Comparison of ENCODE assay signal across 26 cellular contexts in the genomic region with DNA sequence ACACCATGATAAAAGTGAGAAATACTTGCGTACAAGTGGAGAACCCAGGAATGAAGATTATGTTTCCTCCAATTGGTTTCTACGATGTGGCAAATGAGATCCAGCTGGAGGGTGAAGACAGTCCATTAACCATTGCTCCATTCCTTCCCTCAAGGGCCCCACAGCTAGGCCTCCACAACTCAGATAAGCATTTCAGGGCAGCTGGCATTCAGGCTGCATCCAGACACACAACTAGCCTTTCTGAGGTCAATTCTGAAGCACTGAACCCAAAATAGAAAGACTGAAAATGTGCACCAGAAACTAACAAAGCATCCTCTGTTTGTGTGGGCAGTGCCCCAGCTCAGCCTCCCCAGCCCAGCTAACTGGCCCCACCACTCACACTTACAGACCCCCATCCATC.
DNase-seq lines count a peak whose midpoint lies in the region; ATAC-seq, FAIRE-seq and TF ChIP-seq lines count a peak whose summit lies in the region.
"Had no signal": no experiment of that assay in that cellular context is flagged by ENCODE, and none has a peak within 500 bp of the region (broad histone marks: within the 10 kb centered on the region; RNA-seq: fewer than 3 reads in every experiment).

No MANE protein-coding gene starts in this region.

- H3K9me1 ChIP-seq in IMR-90 (ENCODE audit: insufficient read depth, low read length) = peaks cover 5% of the 10 kb centered on the region

- H3K56ac ChIP-seq in IMR-90 (ENCODE audit: extremely low read depth, insufficient read depth, low read length) = no peak overlapping the region

- in situ Hi-C loops in IMR-90 (cut with MboI; ENCODE audit: low sequenced_read_pairs) = no loop called here

- H3K18ac ChIP-seq in IMR-90 (ENCODE audit: low read depth, low read length) = peak overlapping the region; percentile 69

- CTCF ChIA-PET in IMR-90 (lab: Yijun Ruan, JAX) = interaction anchor here (0.8 to 1.5 kb wide), 2 partner anchors 11 to 93 kb away, joined by 4 read pairs; no protein-coding TSS in a partner anchor

- H2BK20ac ChIP-seq in IMR-90 (ENCODE audit: low read depth, low read length) = no peak overlapping the region

- H3K9ac ChIP-seq in IMR-90 (ENCODE audit: low read depth, low read length) = no peak overlapping the region
- H3K9ac ChIP-seq: GM23248 had no signal

- H3K27ac Mint-ChIP-seq in effector memory CD8-positive, alpha-beta T cell = peak overlapping the region; percentile 8 to 36
- H3K27ac Mint-ChIP-seq in nephron progenitor cell = no peak overlapping the region
- H3K27ac Mint-ChIP-seq: activated CD8-positive, alpha-beta memory T cell treated with anti-CD3 and anti-CD28 coated beads, Interleukin-2, amount 10 ng/mL, durations not matched to agents 7 days and 5 days; activated naive CD8-positive, alpha-beta T cell treated with anti-CD3 and anti-CD28 coated beads, Interleukin-2, amount 10 ng/mL, durations not matched to agents 7 days and 5 days; activated T-helper 1 cell treated with anti-CD3 and anti-CD28 coated beads, Interleukin-12 subunit alpha, Interleukin-12 subunit beta, Interleukin-2, Interleukin-4 antibody, amounts not matched to agents 30 ng/mL and 10 ng/mL and 1 ng/mL, durations not matched to agents 14 hours and 24 hours and 36 hours; CD4-positive, alpha-beta T cell; dendritic cell treated with granulocyte-macrophage colony-stimulating factor and Interleukin-4, amounts not matched to agents 40 ng/mL and 50 ng/mL, for 4 days had no signal

- no peaks in the 10 kb centered on the region for H3K9me3 ChIP-seq in IMR-90 (ENCODE audit: control insufficient read depth, insufficient read depth, low read length)
- H3K9me3 ChIP-seq in prostate gland = no peaks in the 10 kb centered on the region
- H3K9me3 ChIP-seq: gastroesophageal sphincter, suprapubic skin, uterus had no signal

- no TSS peak for BruUV-seq in IMR-90 (replicated peaks; lab: Mats Ljungman, UMichigan)

- no peak overlapping the region for H3K4me3 ChIP-seq in AG09309 (ENCODE audit: control insufficient read depth, low read depth, low read length)
- no peak overlapping the region for H3K4me3 ChIP-seq in IMR-90 (ENCODE audit: insufficient read depth, low read depth, low read length)
- no peak overlapping the region for H3K4me3 ChIP-seq in prostate gland
- H3K4me3 ChIP-seq: gastroesophageal sphincter, GM23248, suprapubic skin, uterus had no signal

- DNase-seq in AG09309 (ENCODE audit: low read depth) = peak; percentile 29
- no peak for DNase-seq in IMR-90
- DNase-seq in effector memory CD8-positive, alpha-beta T cell = no peak
- DNase-seq in left kidney (ENCODE audit: low read depth, low spot score) = peak; percentile 44
- DNase-seq in prostate gland (ENCODE audit: low spot score) = no peak
- no peak for DNase-seq in nephron progenitor cell
- DNase-seq in RCC 7860 (ENCODE audit: low spot score) = no peak
- no peak for DNase-seq in COR-L47 (lab: John Stamatoyannopoulos, UW)
- DNase-seq: activated CD4-positive, alpha-beta T cell treated with anti-CD3 and anti-CD28 coated beads for 4 hours; activated CD8-positive, alpha-beta memory T cell treated with anti-CD3 and anti-CD28 coated beads, Interleukin-2, amount 10 ng/mL, durations not matched to agents 7 days and 5 days; activated naive CD8-positive, alpha-beta T cell treated with anti-CD3 and anti-CD28 coated beads, Interleukin-2, amount 10 ng/mL, durations not matched to agents 7 days and 5 days; brain microvascular endothelial cell; CD4-positive, alpha-beta T cell; GM23248; kidney glomerular epithelial cell; NCI-H1417 treated with DMSO at 0.1 percent for 48 hours; NCI-H69; SHP77 treated with DMSO at 0.1 percent for 48 hours; stimulated activated CD8-positive, alpha-beta memory T cell treated with anti-CD3 and anti-CD28 coated beads, Interleukin-4, amount 100 ng/mL, for 48 hours; T-helper 1 cell; uterus had no signal

- no peak overlapping the region for H3K4ac ChIP-seq in IMR-90 (ENCODE audit: low read depth, low read length)

- no peak overlapping the region for H2AFZ ChIP-seq in IMR-90 (replicated peaks; ENCODE audit: low read length, poor library complexity)
- H2AFZ ChIP-seq: GM23248 had no signal

- ATAC-seq in IMR-90 (ENCODE audit: low read depth) = no peak
- ATAC-seq in effector memory CD8-positive, alpha-beta T cell (replicated peaks) = no peak
- ATAC-seq: activated CD8-positive, alpha-beta memory T cell treated with anti-CD3 and anti-CD28 coated beads, Interleukin-2, amount 10 ng/mL, durations not matched to agents 7 days and 5 days; gastroesophageal sphincter had no signal

- TF ChIP-seq RAD21 in IMR-90 (IDR thresholded peaks at IDR 0.05; ENCODE audit: low read length) = no peak

- WGBS in IMR-90 (ENCODE audit: extremely low coverage in 2 of 2, insufficient read length in 1 of 2), 2 experiments = no CpG with 5 or more reads among the region's 2 CpGs
- WGBS in prostate gland = 76% methylated on average over 2 of the region's 2 CpGs

- H3K27me3 Mint-ChIP-seq in effector memory CD8-positive, alpha-beta T cell = no peaks in the 10 kb centered on the region
- H3K27me3 Mint-ChIP-seq in nephron progenitor cell (ENCODE audit: low read depth, poor library complexity) = peaks cover 5% of the 10 kb centered on the region
- H3K27me3 Mint-ChIP-seq: activated CD8-positive, alpha-beta memory T cell treated with anti-CD3 and anti-CD28 coated beads, Interleukin-2, amount 10 ng/mL, durations not matched to agents 7 days and 5 days; activated naive CD8-positive, alpha-beta T cell treated with anti-CD3 and anti-CD28 coated beads, Interleukin-2, amount 10 ng/mL, durations not matched to agents 7 days and 5 days; CD4-positive, alpha-beta T cell; dendritic cell treated with granulocyte-macrophage colony-stimulating factor and Interleukin-4, amounts not matched to agents 40 ng/mL and 50 ng/mL, for 4 days had no signal

- no peak overlapping the region for H2AK5ac ChIP-seq in IMR-90 (ENCODE audit: low read depth, low read length)

- H3K4me1 Mint-ChIP-seq in effector memory CD8-positive, alpha-beta T cell (ENCODE audit: low read depth in 2 of 2) = peaks cover 2 to 14% of the 10 kb centered on the region in 2 donors
- H3K4me1 Mint-ChIP-seq in nephron progenitor cell = peaks cover 16% of the 10 kb centered on the region

- no peak overlapping the region for H3K4me3 Mint-ChIP-seq in effector memory CD8-positive, alpha-beta T cell
- H3K4me3 Mint-ChIP-seq in nephron progenitor cell = no peak overlapping the region
- H3K4me3 Mint-ChIP-seq: activated CD8-positive, alpha-beta memory T cell treated with anti-CD3 and anti-CD28 coated beads, Interleukin-2, amount 10 ng/mL, durations not matched to agents 7 days and 5 days; activated naive CD8-positive, alpha-beta T cell treated with anti-CD3 and anti-CD28 coated beads, Interleukin-2, amount 10 ng/mL, durations not matched to agents 7 days and 5 days; activated T-helper 1 cell treated with anti-CD3 and anti-CD28 coated beads, Interleukin-12 subunit alpha, Interleukin-12 subunit beta, Interleukin-2, Interleukin-4 antibody, amounts not matched to agents 30 ng/mL and 10 ng/mL and 1 ng/mL, durations not matched to agents 14 hours and 24 hours and 36 hours; CD4-positive, alpha-beta T cell; dendritic cell treated with granulocyte-macrophage colony-stimulating factor and Interleukin-4, amounts not matched to agents 40 ng/mL and 50 ng/mL, for 4 days had no signal

- H4K20me1 ChIP-seq in IMR-90 (ENCODE audit: insufficient read depth, low read length) = no peaks in the 10 kb centered on the region

- peak overlapping the region; percentile 13; the same call in 1 of the 2 replicates for H3K27ac ChIP-seq in IMR-90 (ENCODE audit: insufficient read depth, low read length)
- H3K27ac ChIP-seq in prostate gland = no peak overlapping the region
- H3K27ac ChIP-seq: brain microvascular endothelial cell, gastroesophageal sphincter, GM23248, suprapubic skin, uterus had no signal

- H2AK9ac ChIP-seq in IMR-90 (replicated peaks; ENCODE audit: low read depth, low read length, poor library complexity) = no peak overlapping the region

- H4K8ac ChIP-seq in IMR-90 (ENCODE audit: low read depth in 2 of 2, low read length in 2 of 2) = no peak overlapping the region

- no peak overlapping the region for H2BK15ac ChIP-seq in IMR-90 (ENCODE audit: low read depth, low read length)

- H3K14ac ChIP-seq in IMR-90 (replicated peaks; ENCODE audit: low read depth, low read length) = no peak overlapping the region

- no peaks in the 10 kb centered on the region for H3K79me1 ChIP-seq in IMR-90 (ENCODE audit: low read depth in 1 of 2, low read length in 2 of 2)

- no peak overlapping the region for H4K91ac ChIP-seq in IMR-90 (ENCODE audit: insufficient read depth, low read depth, low read length)

- peak overlapping the region; percentile 10; the same call in 1 of the 2 replicates for H4K5ac ChIP-seq in IMR-90 (ENCODE audit: low read depth, low read length)

- no peak overlapping the region for H3K4me2 ChIP-seq in IMR-90 (ENCODE audit: low read depth, low read length)

- H3K36me3 ChIP-seq in IMR-90 (ENCODE audit: control insufficient read depth, insufficient read depth, low read length) (no peaks in the 10 kb centered on the region), prostate gland (no peaks in the 10 kb centered on the region)
- H3K36me3 ChIP-seq: brain microvascular endothelial cell, uterus had no signal

- no peak overlapping the region for H3K23ac ChIP-seq in IMR-90 (ENCODE audit: low read depth, low read length)

- H3K27me3 ChIP-seq in IMR-90 (ENCODE audit: control insufficient read depth, insufficient read depth, low read length) (no peaks in the 10 kb centered on the region), prostate gland (replicated peaks; ENCODE audit: insufficient read depth) (no peaks in the 10 kb centered on the region)
- H3K27me3 ChIP-seq: brain microvascular endothelial cell, gastroesophageal sphincter, suprapubic skin, uterus had no signal

- H2BK5ac ChIP-seq in IMR-90 (ENCODE audit: low read depth, low read length, poor library complexity, severe bottlenecking) = peak overlapping the region; percentile 70

- TF ChIP-seq POLR2A in IMR-90 (IDR thresholded peaks at IDR 0.05; ENCODE audit: low read depth, low read length) (no peak), prostate gland (IDR thresholded peaks at IDR 0.05) (no peak)

- intact Hi-C loops in IMR-90 (cut with micrococcal nuclease) (no loop called here), prostate gland (cut with DNase I) (loop anchor here (10.0 kb wide), 1 partner anchor 196 kb away; a partner anchor contains a TSS)

- dilution Hi-C loops in IMR-90 (cut with HindIII; ENCODE audit: low sequenced_read_pairs, unreplicated experiment) = no loop called here

- peaks cover 26% of the 10 kb centered on the region for H3K36me3 Mint-ChIP-seq in effector memory CD8-positive, alpha-beta T cell (ENCODE audit: insufficient read depth)
- no peaks in the 10 kb centered on the region for H3K36me3 Mint-ChIP-seq in nephron progenitor cell (ENCODE audit: low read depth)

- TF ChIP-seq CTCF in AG09309 (IDR thresholded peaks at IDR 0.05; ENCODE audit: control insufficient read depth, insufficient read depth, low read depth, low read length, missing control alignments) = no peak
- TF ChIP-seq CTCF in IMR-90 (conservative IDR thresholded peaks at IDR 0.05; ENCODE audit: low read depth, low read length) = no peak
- TF ChIP-seq CTCF in prostate gland (IDR thresholded peaks at IDR 0.05) = no peak
- TF ChIP-seq CTCF in nephron progenitor cell (IDR thresholded peaks at IDR 0.05) = no peak

- no peak for FAIRE-seq in RCC 7860 (lab: Jason Lieb, UNC)
- FAIRE-seq: endothelial cell of umbilical vein had no signal

- no peak overlapping the region for H2BK120ac ChIP-seq in IMR-90 (ENCODE audit: low read depth, low read length)

- no peaks in the 10 kb centered on the region for H3K9me3 Mint-ChIP-seq in effector memory CD8-positive, alpha-beta T cell
- H3K9me3 Mint-ChIP-seq in nephron progenitor cell = no peaks in the 10 kb centered on the region
- H3K9me3 Mint-ChIP-seq: activated naive CD8-positive, alpha-beta T cell treated with anti-CD3 and anti-CD28 coated beads, Interleukin-2, amount 10 ng/mL, durations not matched to agents 7 days and 5 days; activated T-helper 1 cell treated with anti-CD3 and anti-CD28 coated beads, Interleukin-12 subunit alpha, Interleukin-12 subunit beta, Interleukin-2, Interleukin-4 antibody, amounts not matched to agents 30 ng/mL and 10 ng/mL and 1 ng/mL, durations not matched to agents 14 hours and 24 hours and 36 hours; CD4-positive, alpha-beta T cell; dendritic cell treated with granulocyte-macrophage colony-stimulating factor and Interleukin-4, amounts not matched to agents 40 ng/mL and 50 ng/mL, for 4 days had no signal

- H3K4me1 ChIP-seq in IMR-90 (ENCODE audit: control insufficient read depth, insufficient read depth, low read length) (peaks cover 8% of the 10 kb centered on the region), prostate gland (replicated peaks) (no peaks in the 10 kb centered on the region)
- H3K4me1 ChIP-seq: uterus had no signal

- POLR2A ChIA-PET in IMR-90 (lab: Charles Lee; ENCODE audit: unreplicated experiment) = no interaction called here

Comparison
In these comparisons a context has a peak if more than half of its experiments do, and no peak if none do; other contexts are left out.
1. DNase-seq: peak in AG09309 (single experiment) and left kidney (single experiment); none in IMR-90 (single experiment), effector memory CD8-positive, alpha-beta T cell (0 of 3), prostate gland (single experiment), nephron progenitor cell (single experiment), RCC 7860 (single experiment) and COR-L47 (single experiment).